17 cellular contexts compared by ENCODE assay signal in genomic region chr18:35469696-35470095, GRCh38.
"Had no signal": no experiment of that assay in that cellular context is flagged by ENCODE, and none has a peak within 500 bp of the region (broad histone marks: within the 10 kb centered on the region; RNA-seq: fewer than 3 reads in every experiment).

No MANE protein-coding gene starts in this region.

- H3K27me3 Mint-ChIP-seq: activated CD8-positive, alpha-beta memory T cell treated with anti-CD3 and anti-CD28 coated beads, Interleukin-2, amount 10 ng/mL, durations not matched to agents 7 days and 5 days; activated naive CD8-positive, alpha-beta T cell treated with anti-CD3 and anti-CD28 coated beads, Interleukin-2, amount 10 ng/mL, durations not matched to agents 7 days and 5 days; activated T-cell treated with anti-CD3 and anti-CD28 coated beads, Interleukin-2, amount 50 U/mL, for 24 hours had no signal

- H3K4me3 ChIP-seq: esophagus squamous epithelium, heart left ventricle, psoas muscle, sigmoid colon had no signal

- H3K9me3 Mint-ChIP-seq: activated naive CD8-positive, alpha-beta T cell treated with anti-CD3 and anti-CD28 coated beads, Interleukin-2, amount 10 ng/mL, durations not matched to agents 7 days and 5 days; activated T-cell treated with anti-CD3 and anti-CD28 coated beads, Interleukin-2, amount 50 U/mL, for 24 hours had no signal

- H3K4me3 Mint-ChIP-seq: activated CD8-positive, alpha-beta memory T cell treated with anti-CD3 and anti-CD28 coated beads, Interleukin-2, amount 10 ng/mL, durations not matched to agents 7 days and 5 days; activated naive CD8-positive, alpha-beta T cell treated with anti-CD3 and anti-CD28 coated beads, Interleukin-2, amount 10 ng/mL, durations not matched to agents 7 days and 5 days; activated T-cell treated with anti-CD3 and anti-CD28 coated beads, Interleukin-2, amount 50 U/mL, for 24 hours; nephron had no signal

- ATAC-seq: activated CD4-positive, CD25-positive, alpha-beta regulatory T cell treated with anti-CD3 and anti-CD28 coated beads, Interleukin-2, amount 50 U/mL, for 24 hours; activated CD8-positive, alpha-beta memory T cell treated with anti-CD3 and anti-CD28 coated beads, Interleukin-2, amount 10 ng/mL, durations not matched to agents 7 days and 5 days; heart left ventricle; psoas muscle; stimulated activated naive CD8-positive, alpha-beta T cell treated with anti-CD3 and anti-CD28 coated beads, Interleukin-15, Interleukin-2, amounts not matched to agents 100 U/mL and 50 U/mL, for 24 hours had no signal

- H3K9me3 ChIP-seq: esophagus squamous epithelium, heart left ventricle, psoas muscle, sigmoid colon had no signal

- H3K4me1 Mint-ChIP-seq: activated CD8-positive, alpha-beta memory T cell treated with anti-CD3 and anti-CD28 coated beads, Interleukin-2, amount 10 ng/mL, durations not matched to agents 7 days and 5 days; activated naive CD8-positive, alpha-beta T cell treated with anti-CD3 and anti-CD28 coated beads, Interleukin-2, amount 10 ng/mL, durations not matched to agents 7 days and 5 days; nephron had no signal

- H3K27ac Mint-ChIP-seq: activated CD8-positive, alpha-beta memory T cell treated with anti-CD3 and anti-CD28 coated beads, Interleukin-2, amount 10 ng/mL, durations not matched to agents 7 days and 5 days; activated naive CD8-positive, alpha-beta T cell treated with anti-CD3 and anti-CD28 coated beads, Interleukin-2, amount 10 ng/mL, durations not matched to agents 7 days and 5 days; activated T-cell treated with anti-CD3 and anti-CD28 coated beads, Interleukin-2, amount 50 U/mL, for 24 hours; nephron had no signal

- H3K36me3 ChIP-seq: sigmoid colon had no signal

- H3K27me3 ChIP-seq: esophagus squamous epithelium, heart left ventricle, sigmoid colon had no signal

- H3K27ac ChIP-seq: heart left ventricle, psoas muscle had no signal

- H3K4me1 ChIP-seq: psoas muscle had no signal

- DNase-seq: activated CD4-positive, alpha-beta T cell treated with anti-CD3 and anti-CD28 coated beads, Interleukin-2, amount 50 U/mL, for 48 hours; activated CD8-positive, alpha-beta memory T cell treated with anti-CD3 and anti-CD28 coated beads, Interleukin-2, amount 10 ng/mL, durations not matched to agents 7 days and 5 days; activated effector memory CD4-positive, alpha-beta T cell treated with anti-CD3 and anti-CD28 coated beads, Interleukin-2, amount 50 U/mL, for 16 hours; activated naive CD8-positive, alpha-beta T cell treated with anti-CD3 and anti-CD28 coated beads, Interleukin-2, amount 10 ng/mL, durations not matched to agents 7 days and 5 days; activated T-cell treated with anti-CD3 and anti-CD28 coated beads, Interleukin-2, amount 50 U/mL, for 24 hours; esophagus squamous epithelium; foreskin melanocyte; heart left ventricle; islet precursor cell; mammary epithelial cell; psoas muscle; sigmoid colon; stimulated activated CD4-positive, alpha-beta T cell treated with anti-CD3 and anti-CD28 coated beads, Interleukin-12 subunit alpha, Interleukin-12 subunit beta, amount 100 ng/mL, for 4 hours; stimulated activated naive CD8-positive, alpha-beta T cell treated with anti-CD3 and anti-CD28 coated beads, Interleukin-15, Interleukin-2, amounts not matched to agents 100 U/mL and 50 U/mL, for 24 hours; T-helper 2 cell had no signal
